Comparison of ENCODE assay signal across 2 cellular contexts in genomic region chr11:107679255-107680024, GRCh38.
A peak's percentile ranks its signal among the peaks of the same experiment; 100 is the strongest.
TF ChIP-seq lines count a peak whose summit lies in the region.

No MANE protein-coding gene starts in this region.

TF ChIP-seq in GM12891, 5 proteins besides CTCF, POLR2A, EP300 and RAD21:
- no peak for TF ChIP-seq POLR2AphosphoS5 (IDR thresholded peaks at IDR 0.05; ENCODE audit: low read depth, low read length)
- no peak for TF ChIP-seq TAF1 (IDR thresholded peaks at IDR 0.05; ENCODE audit: low read depth, low read length)
- no peak for TF ChIP-seq SPI1 (IDR thresholded peaks at IDR 0.05; ENCODE audit: low read depth, low read length)
- no peak for TF ChIP-seq PAX5 (IDR thresholded peaks at IDR 0.05; ENCODE audit: insufficient read depth, low read length, severe bottlenecking)
- TF ChIP-seq POU2F2 (IDR thresholded peaks at IDR 0.05; ENCODE audit: low read depth, low read length), result no peak

TF ChIP-seq in GM12878, 131 proteins besides CTCF, POLR2A, EP300 and RAD21 (continues in another document):
- peak; percentile 18 to 62; a peak in 2 of 4 replicates for TF ChIP-seq BHLHE40 (IDR thresholded peaks at IDR 0.05; ENCODE audit: borderline replicate concordance in 1 of 2, low read depth in 2 of 2, low read length in 1 of 2)
- no peak for TF ChIP-seq ZNF622 (IDR thresholded peaks at IDR 0.05)
- TF ChIP-seq CREB1 (IDR thresholded peaks at IDR 0.05; ENCODE audit: low read depth), result no peak
- TF ChIP-seq SMC3 (IDR thresholded peaks at IDR 0.05; ENCODE audit: borderline replicate concordance, low read length), result no peak
- no peak for TF ChIP-seq ZBED1 (IDR thresholded peaks at IDR 0.05; ENCODE audit: borderline replicate concordance)
- no peak for TF ChIP-seq MYC (IDR thresholded peaks at IDR 0.05; ENCODE audit: insufficient read depth, insufficient read length, insufficient replicate concordance, low read length, severe bottlenecking)
- no peak for TF ChIP-seq REST (IDR thresholded peaks at IDR 0.05; ENCODE audit: low read depth, low read length)
- peak; percentile 96 for TF ChIP-seq BACH1 (IDR thresholded peaks at IDR 0.05; ENCODE audit: borderline replicate concordance)
- peak; percentile 89 for TF ChIP-seq RELB (IDR thresholded peaks at IDR 0.05; ENCODE audit: low read depth)
- no peak for TF ChIP-seq YY1 (IDR thresholded peaks at IDR 0.05; ENCODE audit: low read depth, low read length)
- TF ChIP-seq CEBPB (IDR thresholded peaks at IDR 0.05; ENCODE audit: borderline replicate concordance in 1 of 2, low read depth in 2 of 2, low read length in 2 of 2), result no peak
- TF ChIP-seq EGR1 (IDR thresholded peaks at IDR 0.05; ENCODE audit: borderline replicate concordance in 1 of 2, low read depth in 2 of 2, low read length in 2 of 2), result no peak
- TF ChIP-seq WRNIP1 (IDR thresholded peaks at IDR 0.05; ENCODE audit: borderline replicate concordance, low read depth, low read length), result no peak
- TF ChIP-seq GABPA (IDR thresholded peaks at IDR 0.05; ENCODE audit: low read depth), result no peak
- TF ChIP-seq RB1 (IDR thresholded peaks at IDR 0.05; ENCODE audit: borderline replicate concordance), result peak; percentile 40; the same call in 1 of the 2 replicates
- peak; percentile 93 for TF ChIP-seq ZNF687 (IDR thresholded peaks at IDR 0.05)
- no peak for TF ChIP-seq FOXK2 (IDR thresholded peaks at IDR 0.05)
- TF ChIP-seq IKZF1 (conservative IDR thresholded peaks at IDR 0.05), result peak; percentile 98
- peak; percentile 71 for TF ChIP-seq ESRRA (IDR thresholded peaks at IDR 0.05; ENCODE audit: low read length)
- TF ChIP-seq SUZ12 (IDR thresholded peaks at IDR 0.05; ENCODE audit: unreplicated experiment), result no peak
- peak; percentile 94 for TF ChIP-seq NBN (IDR thresholded peaks at IDR 0.05)
- TF ChIP-seq DPF2 (IDR thresholded peaks at IDR 0.05), result peak; percentile 100
- TF ChIP-seq ATF3 (IDR thresholded peaks at IDR 0.05; ENCODE audit: borderline replicate concordance, extremely low read depth, low read depth, low read length), result no peak
- no peak for TF ChIP-seq ETV6 (conservative IDR thresholded peaks at IDR 0.05 in 1 of 2, IDR thresholded peaks at IDR 0.05 in 1 of 2; ENCODE audit: borderline replicate concordance in 1 of 2, low read depth in 1 of 2)
- TF ChIP-seq MLLT1 (IDR thresholded peaks at IDR 0.05), result no peak; the same call in 1 of the 2 replicates
- TF ChIP-seq FOXM1 (IDR thresholded peaks at IDR 0.05; ENCODE audit: low read depth, low read length), result no peak
- no peak for TF ChIP-seq SREBF2 (IDR thresholded peaks at IDR 0.05; ENCODE audit: low read length)
- TF ChIP-seq ZBTB11 (CRISPR knock-in tag; IDR thresholded peaks at IDR 0.05), result no peak
- TF ChIP-seq CHD2 (IDR thresholded peaks at IDR 0.05; ENCODE audit: borderline replicate concordance, low read depth, low read length), result 0 out of 2 replicates have a peak, but pooled peaks have one; percentile 31
- no peak for TF ChIP-seq MTA3 (IDR thresholded peaks at IDR 0.05; ENCODE audit: borderline replicate concordance, low read length)
- no peak for TF ChIP-seq SUPT20H (IDR thresholded peaks at IDR 0.05; ENCODE audit: borderline replicate concordance, control insufficient read depth, low read depth, low read length)
- TF ChIP-seq JUND (IDR thresholded peaks at IDR 0.05; ENCODE audit: low read depth, low read length), result peak; percentile 80; the same call in 1 of the 2 replicates
- no peak for TF ChIP-seq RELA (IDR thresholded peaks at IDR 0.05; ENCODE audit: borderline replicate concordance, partially characterized antibody)
- peak; percentile 70; the same call in 1 of the 2 replicates for TF ChIP-seq ZNF24 (IDR thresholded peaks at IDR 0.05)
- no peak for TF ChIP-seq ATF2 (IDR thresholded peaks at IDR 0.05; ENCODE audit: low read length)
- no peak for TF ChIP-seq CEBPZ (IDR thresholded peaks at IDR 0.05; ENCODE audit: low read depth, low read length)
